In genomic region chr13:108594153-108594552, GRCh38 we compare ENCODE assay signal across 1 cellular context.
TF ChIP-seq lines count a peak whose summit lies in the region.

No MANE protein-coding gene starts in this region.

TF ChIP-seq in GM23338, 12 proteins besides CTCF, POLR2A, EP300 and RAD21 (continued from another document):
- TF ChIP-seq, protein P1, sequence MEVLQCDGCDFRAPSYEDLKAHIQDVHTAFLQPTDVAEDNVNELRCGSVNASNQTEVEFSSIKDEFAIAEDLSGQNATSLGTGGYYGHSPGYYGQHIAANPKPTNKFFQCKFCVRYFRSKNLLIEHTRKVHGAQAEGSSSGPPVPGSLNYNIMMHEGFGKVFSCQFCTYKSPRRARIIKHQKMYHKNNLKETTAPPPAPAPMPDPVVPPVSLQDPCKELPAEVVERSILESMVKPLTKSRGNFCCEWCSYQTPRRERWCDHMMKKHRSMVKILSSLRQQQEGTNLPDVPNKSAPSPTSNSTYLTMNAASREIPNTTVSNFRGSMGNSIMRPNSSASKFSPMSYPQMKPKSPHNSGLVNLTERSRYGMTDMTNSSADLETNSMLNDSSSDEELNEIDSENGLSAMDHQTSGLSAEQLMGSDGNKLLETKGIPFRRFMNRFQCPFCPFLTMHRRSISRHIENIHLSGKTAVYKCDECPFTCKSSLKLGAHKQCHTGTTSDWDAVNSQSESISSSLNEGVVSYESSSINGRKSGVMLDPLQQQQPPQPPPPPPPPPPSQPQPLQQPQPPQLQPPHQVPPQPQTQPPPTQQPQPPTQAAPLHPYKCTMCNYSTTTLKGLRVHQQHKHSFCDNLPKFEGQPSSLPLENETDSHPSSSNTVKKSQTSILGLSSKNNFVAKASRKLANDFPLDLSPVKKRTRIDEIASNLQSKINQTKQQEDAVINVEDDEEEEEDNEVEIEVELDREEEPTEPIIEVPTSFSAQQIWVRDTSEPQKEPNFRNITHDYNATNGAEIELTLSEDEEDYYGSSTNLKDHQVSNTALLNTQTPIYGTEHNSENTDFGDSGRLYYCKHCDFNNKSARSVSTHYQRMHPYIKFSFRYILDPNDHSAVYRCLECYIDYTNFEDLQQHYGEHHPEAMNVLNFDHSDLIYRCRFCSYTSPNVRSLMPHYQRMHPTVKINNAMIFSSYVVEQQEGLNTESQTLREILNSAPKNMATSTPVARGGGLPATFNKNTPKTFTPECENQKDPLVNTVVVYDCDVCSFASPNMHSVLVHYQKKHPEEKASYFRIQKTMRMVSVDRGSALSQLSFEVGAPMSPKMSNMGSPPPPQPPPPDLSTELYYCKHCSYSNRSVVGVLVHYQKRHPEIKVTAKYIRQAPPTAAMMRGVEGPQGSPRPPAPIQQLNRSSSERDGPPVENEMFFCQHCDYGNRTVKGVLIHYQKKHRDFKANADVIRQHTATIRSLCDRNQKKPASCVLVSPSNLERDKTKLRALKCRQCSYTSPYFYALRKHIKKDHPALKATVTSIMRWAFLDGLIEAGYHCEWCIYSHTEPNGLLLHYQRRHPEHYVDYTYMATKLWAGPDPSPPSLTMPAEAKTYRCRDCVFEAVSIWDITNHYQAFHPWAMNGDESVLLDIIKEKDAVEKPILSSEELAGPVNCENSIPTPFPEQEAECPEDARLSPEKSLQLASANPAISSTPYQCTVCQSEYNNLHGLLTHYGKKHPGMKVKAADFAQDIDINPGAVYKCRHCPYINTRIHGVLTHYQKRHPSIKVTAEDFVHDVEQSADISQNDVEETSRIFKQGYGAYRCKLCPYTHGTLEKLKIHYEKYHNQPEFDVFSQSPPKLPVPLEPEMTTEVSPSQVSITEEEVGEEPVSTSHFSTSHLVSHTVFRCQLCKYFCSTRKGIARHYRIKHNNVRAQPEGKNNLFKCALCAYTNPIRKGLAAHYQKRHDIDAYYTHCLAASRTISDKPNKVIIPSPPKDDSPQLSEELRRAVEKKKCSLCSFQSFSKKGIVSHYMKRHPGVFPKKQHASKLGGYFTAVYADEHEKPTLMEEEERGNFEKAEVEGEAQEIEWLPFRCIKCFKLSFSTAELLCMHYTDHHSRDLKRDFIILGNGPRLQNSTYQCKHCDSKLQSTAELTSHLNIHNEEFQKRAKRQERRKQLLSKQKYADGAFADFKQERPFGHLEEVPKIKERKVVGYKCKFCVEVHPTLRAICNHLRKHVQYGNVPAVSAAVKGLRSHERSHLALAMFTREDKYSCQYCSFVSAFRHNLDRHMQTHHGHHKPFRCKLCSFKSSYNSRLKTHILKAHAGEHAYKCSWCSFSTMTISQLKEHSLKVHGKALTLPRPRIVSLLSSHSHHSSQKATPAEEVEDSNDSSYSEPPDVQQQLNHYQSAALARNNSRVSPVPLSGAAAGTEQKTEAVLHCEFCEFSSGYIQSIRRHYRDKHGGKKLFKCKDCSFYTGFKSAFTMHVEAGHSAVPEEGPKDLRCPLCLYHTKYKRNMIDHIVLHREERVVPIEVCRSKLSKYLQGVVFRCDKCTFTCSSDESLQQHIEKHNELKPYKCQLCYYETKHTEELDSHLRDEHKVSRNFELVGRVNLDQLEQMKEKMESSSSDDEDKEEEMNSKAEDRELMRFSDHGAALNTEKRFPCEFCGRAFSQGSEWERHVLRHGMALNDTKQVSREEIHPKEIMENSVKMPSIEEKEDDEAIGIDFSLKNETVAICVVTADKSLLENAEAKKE (CRISPR knock-in tag; IDR thresholded peaks at IDR 0.05), result no peak
- TF ChIP-seq NANOG (IDR thresholded peaks at IDR 0.05; ENCODE audit: borderline replicate concordance), result no peak
- no peak for TF ChIP-seq ZNF114 (CRISPR knock-in tag; IDR thresholded peaks at IDR 0.05)
- TF ChIP-seq EZH2phosphoT487 (IDR thresholded peaks at IDR 0.05; ENCODE audit: unreplicated experiment), result no peak
- TF ChIP-seq ZNF331 (CRISPR knock-in tag; IDR thresholded peaks at IDR 0.05; ENCODE audit: low read depth), result no peak
TF ChIP-seq in GM23338: peak in this region for 0.
